In the genomic region with DNA sequence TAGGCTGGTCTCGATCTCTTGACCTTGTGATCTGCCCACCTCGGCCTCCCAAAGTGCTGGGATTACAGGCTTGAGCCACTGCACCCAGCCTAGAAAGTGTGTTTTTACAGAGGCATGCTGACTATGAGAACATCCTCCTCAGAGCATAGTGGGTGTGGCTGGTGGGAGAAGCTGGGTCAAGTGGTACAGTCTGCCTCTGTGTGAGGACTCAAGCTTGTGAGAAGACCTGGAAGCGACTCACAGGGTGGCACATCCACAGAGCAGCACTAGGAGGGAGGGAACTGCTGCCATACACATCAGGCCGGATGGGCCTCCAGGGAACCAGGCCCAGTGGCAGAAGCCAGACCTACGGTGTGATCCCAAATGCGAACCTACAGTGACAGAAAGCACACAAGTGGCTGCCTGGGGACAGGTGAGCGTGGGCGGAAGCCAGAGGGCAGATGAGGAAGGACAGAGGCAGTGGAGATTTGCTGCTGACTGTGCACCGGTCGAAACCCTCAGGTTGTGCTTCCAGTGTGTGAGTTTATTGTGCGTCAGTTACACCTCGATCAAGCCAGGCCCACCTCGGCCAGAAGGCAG, we compare ENCODE assay signal across 27 cellular contexts. TPM values are rescaled to one million over a fixed set of nuclear protein-coding genes. Genes with fewer than 3 reads are reported as not detected.
A peak's percentile ranks its signal among the peaks of the same experiment; 100 is the strongest.
DNase-seq lines count a peak whose midpoint lies in the region; TF ChIP-seq lines count a peak whose summit lies in the region.
"Had no signal": no experiment of that assay in that cellular context is flagged by ENCODE, and none has a peak within 500 bp of the region (broad histone marks: within the 10 kb centered on the region; RNA-seq: fewer than 3 reads in every experiment).

No MANE protein-coding gene starts in this region.

- CTCF ChIA-PET in HEK293 (lab: Yijun Ruan, JAX) = no interaction called here

- in situ Hi-C loops in Caki2 (cut with HindIII; ENCODE audit: low pct_unique_long_range_greater_than_20kb, low sequenced_read_pairs) = no loop called here

- H3K36me3 ChIP-seq in HEK293 (ENCODE audit: control insufficient read depth in 2 of 2, insufficient read depth in 1 of 2, low read length in 2 of 2) = no peaks in the 10 kb centered on the region
- H3K36me3 ChIP-seq: brain microvascular endothelial cell, suprapubic skin, upper lobe of left lung had no signal

- no peak for TF ChIP-seq CTCF in HEK293 (tag by site-specific recombination; IDR thresholded peaks at IDR 0.05)
- no peak for TF ChIP-seq CTCF in nephron progenitor cell (IDR thresholded peaks at IDR 0.05)

- H3K36me3 Mint-ChIP-seq in nephron progenitor cell (ENCODE audit: low read depth) = no peaks in the 10 kb centered on the region
- H3K36me3 Mint-ChIP-seq: activated CD4-positive, alpha-beta memory T cell treated with anti-CD3 and anti-CD28 coated beads for 36 hours had no signal

- peaks cover 23% of the 10 kb centered on the region for H3K4me1 Mint-ChIP-seq in nephron progenitor cell
- H3K4me1 Mint-ChIP-seq: nephron had no signal

- no peak overlapping the region for H3K27ac ChIP-seq in HEK293 (ENCODE audit: extremely low read depth, low read depth, low read length)
- H3K27ac ChIP-seq: brain microvascular endothelial cell, hepatocyte, parathyroid adenoma, suprapubic skin, upper lobe of left lung had no signal

- POLR2A ChIA-PET in HEK293 (lab: Yijun Ruan, JAX) = no interaction called here

- H3K4me1 ChIP-seq in HEK293 (ENCODE audit: control insufficient read depth, insufficient read depth, low read length) = no peaks in the 10 kb centered on the region
- H3K4me1 ChIP-seq: parathyroid adenoma, suprapubic skin, upper lobe of left lung had no signal

- H3K9me3 Mint-ChIP-seq in nephron progenitor cell = no peaks in the 10 kb centered on the region
- H3K9me3 Mint-ChIP-seq: activated CD4-positive, alpha-beta memory T cell treated with anti-CD3 and anti-CD28 coated beads for 36 hours; nephron; T-helper 1 cell treated with Interleukin-12 subunit alpha and Interleukin-12 subunit beta and Interleukin-4 antibody, amounts not matched to agents 30 μg/mL and 1 μg/mL, for 36 hours had no signal

- H3K9me3 ChIP-seq in HEK293 (ENCODE audit: control insufficient read depth, insufficient read depth, low read depth, low read length) = no peaks in the 10 kb centered on the region
- H3K9me3 ChIP-seq: suprapubic skin, upper lobe of left lung had no signal

- DNase-seq in Caki2 (ENCODE audit: low read depth) (peak; percentile 25), T1000 (lab: John Stamatoyannopoulos, UW) (peak; percentile 20), nephron progenitor cell (no peak), midbrain (lab: John Stamatoyannopoulos, UW) (no peak), HuH-7.5 (ENCODE audit: low spot score) (no peak), SIG-M5 (lab: John Stamatoyannopoulos, UW) (no peak), NCI-H2227 (lab: John Stamatoyannopoulos, UW; ENCODE audit: unreplicated experiment) (no peak)
- DNase-seq: activated CD4-positive, alpha-beta memory T cell treated with anti-CD3 and anti-CD28 coated beads for 36 hours; activated CD4-positive, CD25-positive, alpha-beta regulatory T cell treated with anti-CD3 and anti-CD28 coated beads, Interleukin-2, amount 50 U/mL, for 72 hours; activated naive CD4-positive, alpha-beta T cell; brain microvascular endothelial cell; DMS79; NCI-H1436 treated with DMSO at 0.1 percent for 48 hours; NCI-H2081 treated with DMSO at 0.1 percent for 48 hours; NCI-H82; retina; small intestine; stimulated activated CD4-positive, alpha-beta T cell treated with anti-CD3 and anti-CD28 coated beads, Interleukin-1b, Interleukin-23, amount 100 ng/mL, for 48 hours; stimulated activated naive CD4-positive, alpha-beta T cell treated with Interleukin-2 at 50 U/mL for 16 hours had no signal

- H3K27me3 Mint-ChIP-seq in nephron progenitor cell (ENCODE audit: low read depth, poor library complexity) = peaks cover 23% of the 10 kb centered on the region

- H3K4me3 ChIP-seq in HEK293 (ENCODE audit: low read depth, low read length) = no peak overlapping the region
- H3K4me3 ChIP-seq: hepatocyte, lung, suprapubic skin, upper lobe of left lung had no signal

- peak overlapping the region; percentile 70 for H3K27ac Mint-ChIP-seq in nephron progenitor cell
- H3K27ac Mint-ChIP-seq: activated CD4-positive, alpha-beta memory T cell treated with anti-CD3 and anti-CD28 coated beads for 36 hours; nephron; T-helper 1 cell treated with Interleukin-12 subunit alpha and Interleukin-12 subunit beta and Interleukin-4 antibody, amounts not matched to agents 30 μg/mL and 1 μg/mL, for 36 hours had no signal

- no peak overlapping the region for H3K4me3 Mint-ChIP-seq in nephron progenitor cell
- H3K4me3 Mint-ChIP-seq: activated CD4-positive, alpha-beta memory T cell treated with anti-CD3 and anti-CD28 coated beads for 36 hours; nephron; T-helper 1 cell treated with Interleukin-12 subunit alpha and Interleukin-12 subunit beta and Interleukin-4 antibody, amounts not matched to agents 30 μg/mL and 1 μg/mL, for 36 hours had no signal

TF ChIP-seq in HEK293, 187 proteins besides CTCF, POLR2A, EP300 and RAD21:
- TF ChIP-seq EGR2 (tag by site-specific recombination; IDR thresholded peaks at IDR 0.05; ENCODE audit: low read depth) (0 out of 2 replicates have a peak, but pooled peaks have one; percentile 20), ZNF555 (tag by site-specific recombination; conservative IDR thresholded peaks at IDR 0.05) (no peak), MZF1 (tag by site-specific recombination; IDR thresholded peaks at IDR 0.05; ENCODE audit: borderline replicate concordance) (no peak), BCL11A (tag by site-specific recombination; IDR thresholded peaks at IDR 0.05; ENCODE audit: low read depth) (no peak)
- TF ChIP-seq, protein P1, sequence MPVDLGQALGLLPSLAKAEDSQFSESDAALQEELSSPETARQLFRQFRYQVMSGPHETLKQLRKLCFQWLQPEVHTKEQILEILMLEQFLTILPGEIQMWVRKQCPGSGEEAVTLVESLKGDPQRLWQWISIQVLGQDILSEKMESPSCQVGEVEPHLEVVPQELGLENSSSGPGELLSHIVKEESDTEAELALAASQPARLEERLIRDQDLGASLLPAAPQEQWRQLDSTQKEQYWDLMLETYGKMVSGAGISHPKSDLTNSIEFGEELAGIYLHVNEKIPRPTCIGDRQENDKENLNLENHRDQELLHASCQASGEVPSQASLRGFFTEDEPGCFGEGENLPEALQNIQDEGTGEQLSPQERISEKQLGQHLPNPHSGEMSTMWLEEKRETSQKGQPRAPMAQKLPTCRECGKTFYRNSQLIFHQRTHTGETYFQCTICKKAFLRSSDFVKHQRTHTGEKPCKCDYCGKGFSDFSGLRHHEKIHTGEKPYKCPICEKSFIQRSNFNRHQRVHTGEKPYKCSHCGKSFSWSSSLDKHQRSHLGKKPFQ (tag by site-specific recombination; IDR thresholded peaks at IDR 0.05) = no peak

RNA-seq across cellular contexts. Expression of a gene that starts 8.9 kb away (rescaled TPM):
- total RNA-seq in Caki2 (2014; rRNA removed; shearing (Covaris generic); ENCODE audit: low replicate concordance) = 5.9 and 7.8 TPM in 2 replicates

Comparison
In these comparisons a context has a peak if more than half of its experiments do, and no peak if none do; other contexts are left out.
1. DNase-seq: peak in Caki2 (single experiment) and T1000 (single experiment); none in nephron progenitor cell (single experiment), midbrain (single experiment), HuH-7.5 (single experiment), SIG-M5 (single experiment) and NCI-H2227 (single experiment).